1 cellular context compared by ENCODE assay signal in the genomic region with DNA sequence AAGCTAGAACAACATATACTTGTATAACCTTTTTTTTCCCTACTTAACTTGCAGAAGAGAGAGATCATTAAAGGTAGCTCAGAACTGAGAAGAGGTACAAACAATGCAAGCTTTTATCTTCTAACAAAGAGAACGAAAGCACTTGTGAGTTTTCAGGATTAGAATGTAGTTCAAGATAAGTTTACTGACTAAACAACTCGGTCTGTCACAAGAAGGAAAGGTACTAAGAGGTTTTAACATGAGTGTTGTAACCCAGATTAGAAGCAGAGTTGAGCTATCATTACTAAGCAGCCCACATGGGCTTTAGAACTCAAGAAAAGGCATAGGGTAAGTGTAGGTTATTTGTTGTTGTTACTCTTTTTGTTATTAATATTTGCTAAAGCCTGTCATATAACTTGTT.
A peak's percentile ranks its signal among the peaks of the same experiment; 100 is the strongest.
TF ChIP-seq lines count a peak whose summit lies in the region.

No MANE protein-coding gene starts in this region.

TF ChIP-seq in HepG2, 621 proteins besides CTCF, POLR2A, EP300 and RAD21:
- TF ChIP-seq ZNF792 (CRISPR knock-in tag; IDR thresholded peaks at IDR 0.05): no peak
- TF ChIP-seq SOX13 (IDR thresholded peaks at IDR 0.05): no peak
- 0 out of 4 replicates have a peak, but pooled peaks of 1 of the 2 experiments have one; percentile 13 for TF ChIP-seq SOX13 (CRISPR knock-in tag; conservative IDR thresholded peaks at IDR 0.05 in 1 of 2, IDR thresholded peaks at IDR 0.05 in 1 of 2)
